ENCODE assay signal across 22 cellular contexts in the genomic region with DNA sequence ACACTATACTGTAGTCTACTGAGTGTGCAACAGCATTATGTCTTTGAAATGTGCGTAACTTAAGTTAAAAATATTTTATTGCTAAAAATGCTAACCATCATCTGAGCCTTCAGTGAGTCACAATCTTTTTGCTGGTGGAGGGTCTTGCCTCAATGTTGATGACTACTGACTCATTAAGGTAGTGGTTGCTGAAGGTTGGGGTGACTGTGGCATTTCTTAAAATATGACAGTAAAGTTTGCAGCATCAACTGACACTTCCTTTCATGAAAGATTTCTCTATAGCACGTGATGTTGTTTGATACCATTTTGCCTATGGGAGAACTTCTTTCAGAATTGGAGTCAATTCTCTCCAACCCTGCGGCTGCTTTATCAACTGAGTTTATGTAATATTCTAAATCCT. TPM values are rescaled to one million over a fixed set of nuclear protein-coding genes. Genes with fewer than 3 reads are reported as not detected.
"Had no signal": no experiment of that assay in that cellular context is flagged by ENCODE, and none has a peak within 500 bp of the region (broad histone marks: within the 10 kb centered on the region; RNA-seq: fewer than 3 reads in every experiment).

No MANE protein-coding gene starts in this region.

- H3K9me3 ChIP-seq: ascending aorta had no signal

- H3K9me3 Mint-ChIP-seq: activated naive CD4-positive, alpha-beta T cell treated with anti-CD3 and anti-CD28 coated beads, Interleukin-2, amount 10 ng/mL, durations not matched to agents 7 days and 5 days; activated T-cell treated with anti-CD3 and anti-CD28 coated beads, Interleukin-2, amount 50 U/mL, for 24 hours; central memory CD8-positive, alpha-beta T cell had no signal

- H3K4me3 ChIP-seq: ascending aorta, PC-9 had no signal

- H2AFZ ChIP-seq: PC-9 had no signal

- H3K4me1 ChIP-seq: ascending aorta had no signal

- H3K27me3 ChIP-seq: ascending aorta had no signal

- H3K36me3 Mint-ChIP-seq: activated naive CD4-positive, alpha-beta T cell treated with anti-CD3 and anti-CD28 coated beads, Interleukin-2, amount 10 ng/mL, durations not matched to agents 7 days and 5 days; brain had no signal

- H3K9ac ChIP-seq: KMS-11 had no signal

- H3K4me2 ChIP-seq: KMS-11, PC-9 had no signal

- H3K4me1 Mint-ChIP-seq: activated naive CD4-positive, alpha-beta T cell treated with anti-CD3 and anti-CD28 coated beads, Interleukin-2, amount 10 ng/mL, durations not matched to agents 7 days and 5 days; brain; central memory CD8-positive, alpha-beta T cell; T-helper 17 cell had no signal

- H3K27ac ChIP-seq: ascending aorta, KMS-11, PC-9 had no signal

- ATAC-seq: T-helper 17 cell, WTC11 had no signal

- H3K36me3 ChIP-seq: ascending aorta had no signal

- H3K4me3 Mint-ChIP-seq: activated naive CD4-positive, alpha-beta T cell treated with anti-CD3 and anti-CD28 coated beads, Interleukin-2, amount 10 ng/mL, durations not matched to agents 7 days and 5 days; activated T-cell treated with anti-CD3 and anti-CD28 coated beads, Interleukin-2, amount 50 U/mL, for 24 hours; brain; central memory CD8-positive, alpha-beta T cell; T-helper 17 cell; WTC11 had no signal

- DNase-seq: activated CD4-positive, alpha-beta T cell treated with anti-CD3 and anti-CD28 coated beads, Interleukin-2, amount 50 U/mL, for 48 hours; activated CD8-positive, alpha-beta memory T cell treated with anti-CD3 and anti-CD28 coated beads, Interleukin-2, amount 50 U/mL, for 4 hours; activated gamma-delta T cell; activated naive CD4-positive, alpha-beta T cell treated with anti-CD3 and anti-CD28 coated beads, Interleukin-2, amount 10 ng/mL, durations not matched to agents 7 days and 5 days; activated T-cell treated with anti-CD3 and anti-CD28 coated beads, Interleukin-2, amount 50 U/mL, for 24 hours; amniotic stem cell; NCI-H146; NCI-H187 treated with DMSO at 0.1 percent for 48 hours; NCI-H2081 treated with DMSO at 0.1 percent for 48 hours; NCI-H446; NCI-H524; SHP77 treated with DMSO at 0.1 percent for 48 hours; T-helper 17 cell; T-helper 9 cell had no signal

- H3K27ac Mint-ChIP-seq: activated naive CD4-positive, alpha-beta T cell treated with anti-CD3 and anti-CD28 coated beads, Interleukin-2, amount 10 ng/mL, durations not matched to agents 7 days and 5 days; activated T-cell treated with anti-CD3 and anti-CD28 coated beads, Interleukin-2, amount 50 U/mL, for 24 hours; brain; T-helper 17 cell; WTC11 had no signal

- H3K27me3 Mint-ChIP-seq: activated T-cell treated with anti-CD3 and anti-CD28 coated beads, Interleukin-2, amount 50 U/mL, for 24 hours; central memory CD8-positive, alpha-beta T cell had no signal

RNA-seq across cellular contexts. Expression of a gene that starts 12.6 kb away (rescaled TPM):
- total RNA-seq: activated CD8-positive, alpha-beta memory T cell treated with anti-CD3 and anti-CD28 coated beads for 36 hours; MCF 10A; WTC11 had no signal
